Comparison of ENCODE assay signal across 16 cellular contexts in genomic region chr3:113261996-113262665, GRCh38. TPM values are rescaled to one million over a fixed set of nuclear protein-coding genes. Genes with fewer than 3 reads are reported as not detected.
A peak's percentile ranks its signal among the peaks of the same experiment; 100 is the strongest.
DNase-seq lines count a peak whose midpoint lies in the region; ATAC-seq and TF ChIP-seq lines count a peak whose summit lies in the region.
"Had no signal": no experiment of that assay in that cellular context is flagged by ENCODE, and none has a peak within 500 bp of the region (broad histone marks: within the 10 kb centered on the region; RNA-seq: fewer than 3 reads in every experiment).

No MANE protein-coding gene starts in this region.

- peaks cover 13% of the 10 kb centered on the region for H3K27me3 Mint-ChIP-seq in endodermal cell (ENCODE audit: insufficient read depth)

- H3K36me3 ChIP-seq in endodermal cell (ENCODE audit: control insufficient read depth, insufficient read depth, low read length) (no peaks in the 10 kb centered on the region), mesenchymal stem cell (ENCODE audit: control insufficient read depth in 1 of 2, insufficient read depth in 2 of 2, low read depth in 1 of 2, low read length in 2 of 2) (peaks cover 19 to 57% of the 10 kb centered on the region in 2 experiments), upper lobe of right lung (no peaks in the 10 kb centered on the region)

- H3K9me3 Mint-ChIP-seq in endodermal cell: no peaks in the 10 kb centered on the region
- H3K9me3 Mint-ChIP-seq: activated naive CD8-positive, alpha-beta T cell treated with anti-CD3 and anti-CD28 coated beads, Interleukin-2, amount 10 ng/mL, durations not matched to agents 7 days and 5 days; stimulated activated memory B cell treated with anti-CD40 and anti-IgM and Interleukin-4, amounts not matched to agents 10 μg/mL and 1 μg/mL and 100 μg/mL, for 72 hours had no signal

- H2BK120ac ChIP-seq in mesenchymal stem cell (ENCODE audit: low read depth, low read length): no peak overlapping the region

- no peak overlapping the region for H2AK5ac ChIP-seq in mesenchymal stem cell (ENCODE audit: low read length, severe bottlenecking)

- no peak overlapping the region for H4K8ac ChIP-seq in mesenchymal stem cell (ENCODE audit: low read length)

- no peaks in the 10 kb centered on the region for H3K79me1 ChIP-seq in mesenchymal stem cell (replicated peaks; ENCODE audit: low read length, poor library complexity, severe bottlenecking)

- H3K9ac ChIP-seq in endodermal cell (ENCODE audit: extremely low read depth, low read length, poor library complexity, severe bottlenecking) (no peak overlapping the region), mesenchymal stem cell (ENCODE audit: low read length) (peak overlapping the region; percentile 70)

- no peak overlapping the region for H3K23ac ChIP-seq in mesenchymal stem cell (ENCODE audit: low read length in 2 of 2)

- H3K4me2 ChIP-seq in mesenchymal stem cell (ENCODE audit: low read length, poor library complexity, severe bottlenecking): no peak overlapping the region

- peaks cover 27% of the 10 kb centered on the region for H3K27me3 ChIP-seq in endodermal cell (ENCODE audit: control insufficient read depth, insufficient read depth, low read length, poor library complexity, severe bottlenecking)
- no peaks in the 10 kb centered on the region for H3K27me3 ChIP-seq in mesenchymal stem cell (ENCODE audit: control insufficient read depth in 1 of 2, insufficient read depth in 1 of 2, low read length in 2 of 2)
- no peaks in the 10 kb centered on the region for H3K27me3 ChIP-seq in upper lobe of right lung

- H3K4ac ChIP-seq in mesenchymal stem cell (ENCODE audit: low read depth in 1 of 2, low read length in 2 of 2): no peak overlapping the region

- H2BK12ac ChIP-seq in mesenchymal stem cell (ENCODE audit: low read length in 2 of 2): no peak overlapping the region

- peak overlapping the region; percentile 30 for H3K27ac ChIP-seq in endodermal cell (ENCODE audit: low read depth, low read length)
- no peak overlapping the region for H3K27ac ChIP-seq in mesenchymal stem cell (ENCODE audit: low read length, poor library complexity, severe bottlenecking)
- H3K27ac ChIP-seq in upper lobe of right lung: peak overlapping the region; percentile 68

- peaks cover 58% of the 10 kb centered on the region for H3K4me1 Mint-ChIP-seq in endodermal cell
- H3K4me1 Mint-ChIP-seq: activated naive CD8-positive, alpha-beta T cell treated with anti-CD3 and anti-CD28 coated beads, Interleukin-2, amount 10 ng/mL, durations not matched to agents 7 days and 5 days; stimulated activated memory B cell treated with anti-CD40 and anti-IgM and Interleukin-4, amounts not matched to agents 10 μg/mL and 1 μg/mL and 100 μg/mL, for 72 hours had no signal

- intact Hi-C loops in upper lobe of right lung (cut with DNase I): no loop called here

- H3K14ac ChIP-seq in mesenchymal stem cell (ENCODE audit: low read length in 2 of 2): no peak overlapping the region

- no peak overlapping the region for H4K91ac ChIP-seq in mesenchymal stem cell (ENCODE audit: low read length)

- H2AFZ ChIP-seq in mesenchymal stem cell (ENCODE audit: low read depth, low read length): no peak overlapping the region

- H3K4me1 ChIP-seq in endodermal cell (ENCODE audit: control insufficient read depth, insufficient read depth, low read length): peaks cover 25% of the 10 kb centered on the region
- peaks cover 6% of the 10 kb centered on the region for H3K4me1 ChIP-seq in mesenchymal stem cell (ENCODE audit: control insufficient read depth, insufficient read depth, low read depth, low read length)
- H3K4me1 ChIP-seq in upper lobe of right lung: peaks cover 6% of the 10 kb centered on the region

- TF ChIP-seq CTCF in endodermal cell (conservative IDR thresholded peaks at IDR 0.05): no peak
- no peak for TF ChIP-seq CTCF in upper lobe of right lung (IDR thresholded peaks at IDR 0.05)

- H3K4me3 Mint-ChIP-seq in endodermal cell: no peak overlapping the region
- H3K4me3 Mint-ChIP-seq: activated naive CD8-positive, alpha-beta T cell treated with anti-CD3 and anti-CD28 coated beads, Interleukin-2, amount 10 ng/mL, durations not matched to agents 7 days and 5 days; stimulated activated memory B cell treated with anti-CD40 and anti-IgM and Interleukin-4, amounts not matched to agents 10 μg/mL and 1 μg/mL and 100 μg/mL, for 72 hours had no signal

- no peak overlapping the region for H2BK5ac ChIP-seq in mesenchymal stem cell (ENCODE audit: low read depth, low read length, poor library complexity, severe bottlenecking)

- H3K9me3 ChIP-seq in endodermal cell (ENCODE audit: control insufficient read depth, low read length) (no peaks in the 10 kb centered on the region), mesenchymal stem cell (ENCODE audit: control insufficient read depth, low read length) (no peaks in the 10 kb centered on the region), upper lobe of right lung (no peaks in the 10 kb centered on the region)

- no peak overlapping the region for H3K27ac Mint-ChIP-seq in endodermal cell
- H3K27ac Mint-ChIP-seq: activated naive CD8-positive, alpha-beta T cell treated with anti-CD3 and anti-CD28 coated beads, Interleukin-2, amount 10 ng/mL, durations not matched to agents 7 days and 5 days; stimulated activated memory B cell treated with anti-CD40 and anti-IgM and Interleukin-4, amounts not matched to agents 10 μg/mL and 1 μg/mL and 100 μg/mL, for 72 hours had no signal

- DNase-seq in NCI-H1092 treated with DMSO at 0.1 percent for 48 hours (lab: John Stamatoyannopoulos, UW) (peak; percentile 31), NCI-H1092 (lab: John Stamatoyannopoulos, UW) (no peak), endodermal cell (no peak), mesenchymal stem cell (no peak), upper lobe of right lung (no peak), NCI-H1436 (lab: John Stamatoyannopoulos, UW) (no peak)
- DNase-seq in stimulated activated naive CD4-positive, alpha-beta T cell treated with Interleukin-2 at 50 U/mL for 16 hours (lab: John Stamatoyannopoulos, UW): no peak
- DNase-seq: 8988T; activated CD4-positive, alpha-beta T cell treated with anti-CD3 and anti-CD28 coated beads, Interleukin-2, amount 50 U/mL, for 1 hour; activated naive CD8-positive, alpha-beta T cell treated with anti-CD3 and anti-CD28 coated beads, Interleukin-2, amount 10 ng/mL, durations not matched to agents 7 days and 5 days; DND-41; H7; NCI-H187; small intestine had no signal

- H2BK15ac ChIP-seq in mesenchymal stem cell (ENCODE audit: low read depth, poor library complexity, severe bottlenecking): no peak overlapping the region

- H3K36me3 Mint-ChIP-seq in endodermal cell (ENCODE audit: low read depth): no peaks in the 10 kb centered on the region
- H3K36me3 Mint-ChIP-seq: activated naive CD8-positive, alpha-beta T cell treated with anti-CD3 and anti-CD28 coated beads, Interleukin-2, amount 10 ng/mL, durations not matched to agents 7 days and 5 days; stimulated activated memory B cell treated with anti-CD40 and anti-IgM and Interleukin-4, amounts not matched to agents 10 μg/mL and 1 μg/mL and 100 μg/mL, for 72 hours had no signal

- 77 to 89% methylated on average over 3 of the region's 3 CpGs for WGBS in endodermal cell (ENCODE audit: insufficient coverage in 1 of 2, insufficient read length in 1 of 2), 2 experiments
- 97% methylated on average over 3 of the region's 3 CpGs for WGBS in mesenchymal stem cell

- H3K4me3 ChIP-seq in endodermal cell (ENCODE audit: low read length) (no peak overlapping the region), mesenchymal stem cell (ENCODE audit: insufficient read depth in 1 of 2, low read depth in 1 of 2, low read length in 2 of 2) (no peak overlapping the region), upper lobe of right lung (no peak overlapping the region)

- peak; percentile 79 for ATAC-seq in upper lobe of right lung
- no peak for ATAC-seq in GM19035 (IDR thresholded peaks at IDR 0.05; ENCODE audit: unreplicated experiment)
- ATAC-seq: stimulated activated memory B cell treated with anti-CD40 and anti-IgM and Interleukin-4, amounts not matched to agents 10 μg/mL and 1 μg/mL and 100 μg/mL, for 72 hours had no signal

- H3K18ac ChIP-seq in mesenchymal stem cell (ENCODE audit: low read depth in 1 of 2, low read length in 2 of 2): no peak overlapping the region

RNA-seq across cellular contexts. Expression of gene BOC, which starts 50.8 kb away (rescaled TPM):
- total RNA-seq in endodermal cell: 10 to 100 TPM in 1 of 2 donors, 1 to 10 TPM in 1; 9.8 to 12.3 TPM
- 207 TPM for polyA plus RNA-seq in endodermal cell (2013, experiment 1 of 2)
- 163 TPM for polyA plus RNA-seq in endodermal cell (2013, experiment 2 of 2)
- 40.7 TPM for polyA plus RNA-seq in mesenchymal stem cell (2013, experiment 1 of 2)
- polyA plus RNA-seq in mesenchymal stem cell (2013, experiment 2 of 2): 41.6 TPM
- 6.1 TPM for total RNA-seq in upper lobe of right lung
- total RNA-seq: activated naive CD8-positive, alpha-beta T cell treated with anti-CD3 and anti-CD28 coated beads, Interleukin-2, amount 10 ng/mL, durations not matched to agents 7 days and 5 days had no signal
